Comparison of ENCODE assay signal across 20 cellular contexts in the genomic region with DNA sequence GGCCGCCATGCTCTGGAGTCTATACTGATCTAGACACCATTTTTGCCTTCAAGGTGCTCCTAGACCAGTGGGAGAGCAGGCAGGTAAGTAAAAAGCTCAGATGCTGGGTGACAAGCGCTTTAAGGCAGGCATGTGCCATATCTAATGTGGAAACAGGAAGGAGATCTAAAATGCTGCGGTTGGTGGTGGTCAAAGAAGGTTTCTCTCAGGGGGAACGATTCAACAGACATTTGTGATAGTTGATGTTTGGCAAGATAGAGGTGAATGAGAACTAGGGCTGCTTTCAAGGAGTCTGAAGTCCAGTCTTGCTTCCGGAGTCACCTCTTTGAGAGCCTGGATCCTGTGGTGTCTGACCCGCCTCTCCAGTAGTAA.
DNase-seq lines count a peak whose midpoint lies in the region; ATAC-seq and TF ChIP-seq lines count a peak whose summit lies in the region.
"Had no signal": no experiment of that assay in that cellular context is flagged by ENCODE, and none has a peak within 500 bp of the region (broad histone marks: within the 10 kb centered on the region; RNA-seq: fewer than 3 reads in every experiment).

No MANE protein-coding gene starts in this region.

- peak; percentile 63 for DNase-seq in SIG-M5 treated with dmso at 0.1 percent for 504 hours (lab: John Stamatoyannopoulos, UW; ENCODE audit: unreplicated experiment)
- DNase-seq in SIG-M5 (lab: John Stamatoyannopoulos, UW), result no peak
- DNase-seq in OCI-M1 (lab: John Stamatoyannopoulos, UW), result peak; percentile 42
- DNase-seq in naive B cell, result peak; percentile 13
- no peak for DNase-seq in foreskin melanocyte
- DNase-seq in BE2C, result no peak
- no peak for DNase-seq in retina
- DNase-seq: activated CD4-positive, alpha-beta memory T cell treated with anti-CD3 and anti-CD28 coated beads, Interleukin-2, amount 10 ng/mL, durations not matched to agents 7 days and 5 days; activated CD4-positive, CD25-positive, alpha-beta regulatory T cell treated with anti-CD3 and anti-CD28 coated beads, Interleukin-2, amount 50 U/mL, for 72 hours; activated naive CD8-positive, alpha-beta T cell treated with anti-CD3 and anti-CD28 coated beads for 36 hours; effector CD4-positive, alpha-beta T cell; left ventricle myocardium inferior; natural killer cell; NCI-H1105; NCI-H2081; NCI-H345; NCI-H82; PC-9; Right ventricle myocardium superior had no signal

- no peak overlapping the region for H3K4me3 ChIP-seq in BE2C (ENCODE audit: low read depth, low read length)
- H3K4me3 ChIP-seq: left ventricle myocardium inferior, PC-9 had no signal

- H3K9me3 ChIP-seq in BE2C, result no peaks in the 10 kb centered on the region
- H3K9me3 ChIP-seq: left ventricle myocardium inferior had no signal

- H3K27me3 Mint-ChIP-seq in naive B cell, result peaks cover 0 to 12% (median 11%) of the 10 kb centered on the region in 3 donors

- H3K36me3 ChIP-seq in BE2C, result no peaks in the 10 kb centered on the region
- H3K36me3 ChIP-seq: left ventricle myocardium inferior had no signal

- no peaks in the 10 kb centered on the region for H3K27me3 ChIP-seq in BE2C

- H3K27ac Mint-ChIP-seq in naive B cell, result peak overlapping the region in 3 of 6 donors; percentile 48 to 77 (median 66)
- H3K27ac Mint-ChIP-seq: activated CD4-positive, alpha-beta memory T cell treated with anti-CD3 and anti-CD28 coated beads, Interleukin-2, amount 10 ng/mL, durations not matched to agents 7 days and 5 days; activated naive CD8-positive, alpha-beta T cell treated with anti-CD3 and anti-CD28 coated beads for 36 hours; natural killer cell had no signal

- no peaks in the 10 kb centered on the region for H3K36me3 Mint-ChIP-seq in naive B cell
- H3K36me3 Mint-ChIP-seq: activated naive CD8-positive, alpha-beta T cell treated with anti-CD3 and anti-CD28 coated beads for 36 hours; natural killer cell had no signal

- H3K4me3 Mint-ChIP-seq in naive B cell, result peak overlapping the region in 6 of 8 donors; percentile 2 to 89 (median 50)
- H3K4me3 Mint-ChIP-seq: activated CD4-positive, alpha-beta memory T cell treated with anti-CD3 and anti-CD28 coated beads, Interleukin-2, amount 10 ng/mL, durations not matched to agents 7 days and 5 days; activated naive CD8-positive, alpha-beta T cell treated with anti-CD3 and anti-CD28 coated beads for 36 hours; natural killer cell had no signal

- H3K9me3 Mint-ChIP-seq in naive B cell, result no peaks in the 10 kb centered on the region
- H3K9me3 Mint-ChIP-seq: activated naive CD8-positive, alpha-beta T cell treated with anti-CD3 and anti-CD28 coated beads for 36 hours; natural killer cell had no signal

- H3K4me1 ChIP-seq in BE2C, result no peaks in the 10 kb centered on the region

- peaks cover 33 to 41% (median 36%) of the 10 kb centered on the region in 3 donors for H3K4me1 Mint-ChIP-seq in naive B cell
- H3K4me1 Mint-ChIP-seq: activated CD4-positive, alpha-beta memory T cell treated with anti-CD3 and anti-CD28 coated beads, Interleukin-2, amount 10 ng/mL, durations not matched to agents 7 days and 5 days had no signal

- ATAC-seq in naive B cell (ENCODE audit: low read depth in 2 of 2) (peak; percentile 29 to 47), HG03432 (IDR thresholded peaks at IDR 0.05; ENCODE audit: unreplicated experiment) (no peak)
- ATAC-seq: natural killer cell had no signal

- TF ChIP-seq CTCF in BE2C (IDR thresholded peaks at IDR 0.05; ENCODE audit: low read depth, low read length), result no peak

Comparison
In these comparisons a context has a peak if more than half of its experiments do, and no peak if none do; other contexts are left out.
1. DNase-seq: peak in SIG-M5 treated with dmso at 0.1 percent for 504 hours (single experiment), OCI-M1 (single experiment) and naive B cell (single experiment); none in SIG-M5 (single experiment), foreskin melanocyte (single experiment), BE2C (single experiment) and retina (single experiment).